16 cellular contexts compared by ENCODE assay signal in the genomic region with DNA sequence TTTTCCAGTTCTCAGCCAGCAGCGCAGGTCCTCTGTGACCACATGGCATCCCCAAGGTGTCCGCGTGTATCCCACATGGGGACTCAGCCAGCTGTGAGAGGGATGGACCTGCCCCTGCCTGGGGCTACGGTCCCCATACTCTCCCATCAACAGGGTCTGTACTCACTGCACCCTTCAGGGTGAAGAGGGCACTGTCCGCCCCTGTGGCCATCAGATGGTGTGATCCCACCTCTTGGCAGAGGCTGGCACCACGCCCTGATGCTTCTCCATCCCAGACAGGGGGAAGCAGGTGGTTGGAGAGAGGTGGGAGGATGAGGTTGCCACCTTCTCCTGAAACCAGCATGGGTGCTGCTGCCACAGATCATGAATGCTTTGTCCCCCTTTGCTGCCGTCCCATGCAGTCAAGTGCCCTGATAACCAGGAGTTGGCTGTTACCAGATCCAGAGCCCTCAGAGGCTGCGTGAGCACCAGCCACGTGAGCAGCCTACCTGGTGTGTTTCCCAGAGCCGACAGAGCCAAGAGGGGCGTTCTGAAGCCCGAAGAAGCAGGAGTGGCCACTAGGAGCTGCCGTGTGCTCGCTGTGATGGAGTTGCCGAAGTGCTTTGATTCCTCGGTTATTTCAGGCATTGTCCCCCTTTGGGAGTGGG.
DNase-seq lines count a peak whose midpoint lies in the region; ATAC-seq, FAIRE-seq and TF ChIP-seq lines count a peak whose summit lies in the region.
"Had no signal": no experiment of that assay in that cellular context is flagged by ENCODE, and none has a peak within 500 bp of the region (broad histone marks: within the 10 kb centered on the region; RNA-seq: fewer than 3 reads in every experiment).

No MANE protein-coding gene starts in this region.

- H3K56ac ChIP-seq in H1 (replicated peaks; ENCODE audit: insufficient read length, low read depth, low read length) = no peak overlapping the region

- H3K23ac ChIP-seq in H1 (ENCODE audit: insufficient read length) = no peak overlapping the region

- H4K8ac ChIP-seq in H1 (ENCODE audit: extremely low read depth, insufficient read depth, low read length) = peak overlapping the region; percentile 80

- H3K4me3 ChIP-seq in AG04449 (ENCODE audit: low read depth, low read length) (no peak overlapping the region), HCT116 (replicated peaks in 1 of 2; ENCODE audit: low read depth in 1 of 2, low read length in 2 of 2) (no peak overlapping the region), H1 (ENCODE audit: extremely low read depth in 1 of 4, insufficient read depth in 2 of 4, low read depth in 3 of 4, low read length in 4 of 4) (no peak overlapping the region), HepG2 (replicated peaks in 1 of 3; ENCODE audit: insufficient read depth in 1 of 3, low read depth in 2 of 3, low read length in 3 of 3) (no peak overlapping the region)
- H3K4me3 ChIP-seq: gastroesophageal sphincter had no signal

- no peak overlapping the region for H2AK5ac ChIP-seq in H1 (ENCODE audit: low read depth, low read length)

- POLR2A ChIA-PET in AG04449 (lab: Yijun Ruan, JAX) = no interaction called here
- POLR2A ChIA-PET in HCT116 (lab: Charles Lee) = no interaction called here
- POLR2A ChIA-PET in H1 (lab: Charles Lee; ENCODE audit: partially characterized antibody) = no interaction called here
- POLR2A ChIA-PET in HepG2 (lab: Yijun Ruan, JAX) = no interaction called here

- H2BK12ac ChIP-seq in H1 (ENCODE audit: low read depth, low read length) = no peak overlapping the region

- no peak for TF ChIP-seq POLR2A in HCT116 (IDR thresholded peaks at IDR 0.05; ENCODE audit: borderline replicate concordance, extremely low read depth, insufficient read depth, insufficient read length)
- no peak for TF ChIP-seq POLR2A in H1 (IDR thresholded peaks at IDR 0.05; ENCODE audit: control extremely low read depth in 1 of 2, low read depth in 2 of 2, low read length in 2 of 2)
- no peak for TF ChIP-seq POLR2A in HepG2 (IDR thresholded peaks at IDR 0.05; ENCODE audit: insufficient read depth in 1 of 2, low read depth in 2 of 2, low read length in 2 of 2)
- no peak for TF ChIP-seq POLR2A in H54 (IDR thresholded peaks at IDR 0.05; ENCODE audit: low read depth, low read length)

- no peak overlapping the region for H3K9ac ChIP-seq in HCT116 (ENCODE audit: low read length)
- no peak overlapping the region for H3K9ac ChIP-seq in H1 (replicated peaks in 1 of 4; ENCODE audit: extremely low read depth in 1 of 4, low read depth in 3 of 4, low read length in 3 of 4)
- H3K9ac ChIP-seq in HepG2 (ENCODE audit: insufficient read depth, low read depth, low read length) = no peak overlapping the region

- no peaks in the 10 kb centered on the region for H3K23me2 ChIP-seq in H1 (ENCODE audit: low read depth, low read length)

- RAD21 ChIA-PET in HCT116 (lab: Charles Lee; ENCODE audit: low non-redundant PET in 1 of 2, low total read pairs in 2 of 2, uncharacterized antibody in 2 of 2, unreplicated experiment in 2 of 2) = no interaction called here

- H4K20me1 ChIP-seq in HCT116 (ENCODE audit: insufficient read depth) (no peaks in the 10 kb centered on the region), H1 (replicated peaks in 1 of 2; ENCODE audit: control insufficient read depth in 1 of 2, insufficient read depth in 2 of 2, low read length in 2 of 2) (no peaks in the 10 kb centered on the region), HepG2 (ENCODE audit: insufficient read depth, low read length) (no peaks in the 10 kb centered on the region)

- intact Hi-C loops in HCT116 (cut with micrococcal nuclease) (no loop called here), HepG2 (cut with micrococcal nuclease; ENCODE audit: unreplicated experiment) (no loop called here)

- no peak overlapping the region for H2BK120ac ChIP-seq in H1 (replicated peaks; ENCODE audit: low read depth, low read length)

- H3K9me2 ChIP-seq in HCT116 (ENCODE audit: insufficient read depth) = no peaks in the 10 kb centered on the region

- H3K4ac ChIP-seq in H1 (replicated peaks; ENCODE audit: insufficient read length, low read depth, low read length) = no peak overlapping the region

- no peaks in the 10 kb centered on the region for H3K79me1 ChIP-seq in H1 (ENCODE audit: low read depth, low read length)

- no peaks in the 10 kb centered on the region for H3K9me3 ChIP-seq in HCT116 (ENCODE audit: control insufficient read depth in 1 of 2, insufficient read depth in 1 of 2, low read depth in 1 of 2, low read length in 2 of 2)
- no peaks in the 10 kb centered on the region for H3K9me3 ChIP-seq in H1 (ENCODE audit: insufficient read depth in 2 of 2, low read depth in 1 of 2, low read length in 1 of 2)
- H3K9me3 ChIP-seq in HepG2 (ENCODE audit: low read length) = no peaks in the 10 kb centered on the region
- H3K9me3 ChIP-seq: gastroesophageal sphincter had no signal

- TF ChIP-seq CTCF in AG04449 (IDR thresholded peaks at IDR 0.05; ENCODE audit: insufficient read depth, low read length, missing control alignments) = peak; percentile 20
- peak in 2 of 3 experiments; percentile 10 to 24; a peak in 1 of 6 replicates for TF ChIP-seq CTCF in HCT116 (IDR thresholded peaks at IDR 0.05 in 2 of 3, conservative IDR thresholded peaks at IDR 0.05 in 1 of 3; ENCODE audit: borderline replicate concordance in 1 of 3, insufficient read depth in 1 of 3, low read depth in 2 of 3, low read length in 2 of 3)
- TF ChIP-seq CTCF in H1 (IDR thresholded peaks at IDR 0.05; ENCODE audit: control extremely low read depth in 1 of 3, insufficient read depth in 1 of 3, low read depth in 1 of 3, low read length in 3 of 3) = peak; percentile 42 to 73 (median 66)
- 0 out of 2 replicates have a peak, but pooled peaks have one; percentile 12 for TF ChIP-seq CTCF in HepG2 (CRISPR knock-in tag; IDR thresholded peaks at IDR 0.05)

- H3K27ac ChIP-seq in HCT116 (ENCODE audit: low read depth, low read length) = no peak overlapping the region
- H3K27ac ChIP-seq in H1 (ENCODE audit: low read depth, low read length) = no peak overlapping the region
- H3K27ac ChIP-seq in HepG2 (ENCODE audit: extremely low read length, insufficient read depth, low read length) = no peak overlapping the region
- H3K27ac ChIP-seq: gastroesophageal sphincter had no signal

- 84% methylated on average over 15 of the region's 16 CpGs; no CpG with 5 or more reads in 1 of the 2 experiments for WGBS in H1 (ENCODE audit: extremely low coverage in 1 of 2, insufficient coverage in 1 of 2, insufficient read length in 1 of 2, insufficient replicate concordance in 2 of 2, low coverage in 1 of 2, low lambda C conversion rate in 2 of 2, missing lambda C conversion rate in 1 of 2), 2 experiments
- WGBS in HepG2 (ENCODE audit: low lambda C conversion rate) = 61% methylated on average over 15 of the region's 16 CpGs

- no peak overlapping the region for H2BK20ac ChIP-seq in H1 (ENCODE audit: low read length)

- no peak for FAIRE-seq in H1 (lab: Jason Lieb, UNC)
- no peak for FAIRE-seq in HepG2 (lab: Jason Lieb, UNC)
- FAIRE-seq in H54 (lab: Jason Lieb, UNC) = no peak

- ATAC-seq in HCT116 (peak; percentile 68), HepG2 (peak; percentile 47; the same call in 2 of the 3 replicates), HG03432 (IDR thresholded peaks at IDR 0.05; ENCODE audit: unreplicated experiment) (no peak), HG03469 (IDR thresholded peaks at IDR 0.05; ENCODE audit: unreplicated experiment) (no peak)
- ATAC-seq: activated CD8-positive, alpha-beta T cell treated with anti-CD3 and anti-CD28 coated beads, Interleukin-2, amount 10 ng/mL, durations not matched to agents 7 days and 5 days; gastroesophageal sphincter had no signal

- TF ChIP-seq EP300 in H1 (IDR thresholded peaks at IDR 0.05; ENCODE audit: borderline replicate concordance in 1 of 2, low read depth in 2 of 2, low read length in 2 of 2) = no peak
- no peak for TF ChIP-seq EP300 in HepG2 (IDR thresholded peaks at IDR 0.05; ENCODE audit: low read depth in 2 of 2, low read length in 2 of 2)
- no peak for TF ChIP-seq EP300 in HepG2 (CRISPR knock-in tag; IDR thresholded peaks at IDR 0.05; ENCODE audit: borderline replicate concordance)

- CTCF ChIA-PET in AG04449 (lab: Yijun Ruan, JAX) = interaction anchor here (0.8 kb wide), 1 partner anchor 14 kb away, joined by 3 read pairs; no protein-coding TSS in a partner anchor
- CTCF ChIA-PET in HCT116 (lab: Charles Lee) = interaction anchor here (1.6 kb wide), 1 partner anchor 8 kb away, joined by 5 read pairs; no protein-coding TSS in a partner anchor
- CTCF ChIA-PET in H1 (lab: Charles Lee; ENCODE audit: partially characterized antibody) = interaction anchor here (1.1 to 2.6 kb wide), 16 partner anchors 11 to 499 kb away, joined by 3 to 13 read pairs (median 4); no protein-coding TSS in a partner anchor
- CTCF ChIA-PET in HepG2 (lab: Yijun Ruan, JAX; ENCODE audit: low intra/inter-chr PET ratio, low total read pairs) = no interaction called here

- no peak overlapping the region for H2BK5ac ChIP-seq in H1 (ENCODE audit: low read depth, low read length)

- BruUV-seq in HCT116 (replicated peaks; lab: Mats Ljungman, UMichigan) = no TSS peak
- no TSS peak for BruUV-seq in HepG2 (replicated peaks; lab: Mats Ljungman, UMichigan)

- H2AFZ ChIP-seq in HCT116 (ENCODE audit: low read depth, low read length, poor library complexity, severe bottlenecking) (no peak overlapping the region), H1 (ENCODE audit: low read length) (0 out of 2 replicates have a peak overlapping the region, but pooled peaks have one; percentile 6), HepG2 (ENCODE audit: low read length) (no peak overlapping the region)

- no peak overlapping the region for H3K18ac ChIP-seq in H1 (ENCODE audit: extremely low read depth, low read length)

- DNase-seq in AG04449 (ENCODE audit: low read depth, low spot score) = no peak
- no peak for DNase-seq in HCT116 (ENCODE audit: low read depth, low spot score)
- no peak for DNase-seq in H1 (ENCODE audit: low read depth in 1 of 2, low spot score in 2 of 2)
- DNase-seq in HepG2 (ENCODE audit: low spot score) = no peak
- no peak for DNase-seq in H54 (ENCODE audit: insufficient read length, low spot score)
- no peak for DNase-seq in Ammon's horn (ENCODE audit: low spot score)
- DNase-seq: activated CD8-positive, alpha-beta T cell treated with anti-CD3 and anti-CD28 coated beads, Interleukin-2, amount 10 ng/mL, durations not matched to agents 7 days and 5 days; AML-193; Calu3; erythroblast; Karpas-422; NCI-H1105; T-helper 1 cell had no signal

- 0 out of 2 replicates have a peak overlapping the region, but pooled peaks have one; percentile 32 for H2BK15ac ChIP-seq in H1 (ENCODE audit: low read length)

- TF ChIP-seq RAD21 in HCT116 (IDR thresholded peaks at IDR 0.05; ENCODE audit: low read depth) (no peak), H1 (IDR thresholded peaks at IDR 0.05 in 1 of 2, conservative IDR thresholded peaks at IDR 0.05 in 1 of 2; ENCODE audit: low read depth in 2 of 2, low read length in 2 of 2) (peak; percentile 60 to 66), HepG2 (CRISPR knock-in tag; IDR thresholded peaks at IDR 0.05) (no peak)

- H3K27me3 ChIP-seq in HCT116 (ENCODE audit: insufficient read depth, low read length) = peaks cover 9% of the 10 kb centered on the region; the same call in 1 of the 2 replicates
- no peaks in the 10 kb centered on the region for H3K27me3 ChIP-seq in H1 (replicated peaks in 1 of 4; ENCODE audit: control insufficient read depth in 3 of 4, extremely low read depth in 1 of 4, insufficient read depth in 3 of 4, low read length in 3 of 4)
- no peaks in the 10 kb centered on the region for H3K27me3 ChIP-seq in HepG2 (ENCODE audit: control insufficient read depth in 1 of 2, insufficient read depth in 2 of 2, low read length in 2 of 2)
- H3K27me3 ChIP-seq: gastroesophageal sphincter had no signal

- H3K4me2 ChIP-seq in HCT116 (ENCODE audit: low read length) = no peak overlapping the region
- H3K4me2 ChIP-seq in H1 (ENCODE audit: insufficient read depth in 1 of 2, low read depth in 2 of 2, low read length in 2 of 2) = no peak overlapping the region
- no peak overlapping the region for H3K4me2 ChIP-seq in HepG2 (ENCODE audit: low read depth, low read length)

- in situ Hi-C loops in HepG2 (cut with HindIII; ENCODE audit: extremely low pct_ligation_motif_present, low pct_unique_long_range_greater_than_20kb) = no loop called here

- no peak overlapping the region for H3K14ac ChIP-seq in H1 (ENCODE audit: insufficient read length)

- H3K36me3 ChIP-seq in HCT116 (ENCODE audit: control insufficient read depth in 1 of 2, insufficient read depth in 2 of 2, low read length in 2 of 2) (no peaks in the 10 kb centered on the region), H1 (ENCODE audit: control insufficient read depth in 2 of 4, insufficient read depth in 4 of 4, low read length in 3 of 4) (no peaks in the 10 kb centered on the region), HepG2 (replicated peaks in 1 of 2; ENCODE audit: control insufficient read depth in 1 of 2, insufficient read depth in 2 of 2, low read length in 2 of 2) (no peaks in the 10 kb centered on the region)
- H3K36me3 ChIP-seq: gastroesophageal sphincter had no signal

- peaks cover 0 to 2% of the 10 kb centered on the region in 2 experiments; a peak in 1 of 4 replicates for H3K4me1 ChIP-seq in HCT116 (ENCODE audit: control insufficient read depth in 1 of 2, insufficient read depth in 2 of 2, low read length in 2 of 2)
- no peaks in the 10 kb centered on the region; a peak in 1 of 7 replicates for H3K4me1 ChIP-seq in H1 (replicated peaks in 1 of 4; ENCODE audit: control insufficient read depth in 3 of 4, insufficient read depth in 4 of 4, low read length in 3 of 4)
- peaks cover 25% of the 10 kb centered on the region for H3K4me1 ChIP-seq in HepG2 (ENCODE audit: insufficient read depth, low read length)

- H4K91ac ChIP-seq in H1 (replicated peaks; ENCODE audit: insufficient read length, low read length) = no peak overlapping the region

- no peaks in the 10 kb centered on the region for H3K79me2 ChIP-seq in HCT116 (ENCODE audit: insufficient read depth, low read length)
- no peaks in the 10 kb centered on the region for H3K79me2 ChIP-seq in H1 (ENCODE audit: control insufficient read depth in 1 of 2, insufficient read depth in 2 of 2, low read length in 2 of 2)
- H3K79me2 ChIP-seq in HepG2 (ENCODE audit: insufficient read depth, low read length) = no peaks in the 10 kb centered on the region

- no peak overlapping the region for H4K5ac ChIP-seq in H1 (ENCODE audit: insufficient read length, low read depth, low read length)

Comparison
In these comparisons a context has a peak if more than half of its experiments do, and no peak if none do; other contexts are left out.
1. CTCF ChIP-seq: peak in every context shown above with its lines; median percentile 66 in H1; 20 in AG04449; 17 in HCT116; 12 in HepG2.
2. ATAC-seq: peak in HCT116 (single experiment) and HepG2 (single experiment); none in HG03432 (single experiment) and HG03469 (single experiment).